In genomic region chr20:63314015-63314471, GRCh38 we compare ENCODE assay signal across 18 cellular contexts. TPM values are rescaled to one million over a fixed set of nuclear protein-coding genes. Genes with fewer than 3 reads are reported as not detected.
A peak's percentile ranks its signal among the peaks of the same experiment; 100 is the strongest.
DNase-seq lines count a peak whose midpoint lies in the region; ATAC-seq and TF ChIP-seq lines count a peak whose summit lies in the region.
"Had no signal": no experiment of that assay in that cellular context is flagged by ENCODE, and none has a peak within 500 bp of the region (broad histone marks: within the 10 kb centered on the region; RNA-seq: fewer than 3 reads in every experiment).

No MANE protein-coding gene starts in this region.

- H4K8ac ChIP-seq in IMR-90 (ENCODE audit: low read depth in 2 of 2, low read length in 2 of 2) = no peak overlapping the region

- DNase-seq in IMR-90 = no peak
- DNase-seq in NCI-H2196 treated with DMSO at 0.1 percent for 48 hours (lab: John Stamatoyannopoulos, UW; ENCODE audit: unreplicated experiment) = peak; percentile 3
- peak; percentile 61 for DNase-seq in left ventricle myocardium superior
- peak; percentile 75 for DNase-seq in posterior vena cava (ENCODE audit: low spot score)
- DNase-seq in activated naive CD4-positive, alpha-beta T cell treated with anti-CD3 and anti-CD28 coated beads, Interleukin-2, amount 50 U/mL, for 16 hours = no peak
- DNase-seq in hepatic stellate cell (ENCODE audit: low spot score) = no peak
- no peak for DNase-seq in mucosa of gallbladder (ENCODE audit: low spot score)
- DNase-seq: DMS79 treated with DMSO at 0.1 percent for 48 hours, KBM-7, NCI-H1694 treated with DMSO at 0.1 percent for 48 hours, NCI-H2227 treated with DMSO at 0.1 percent for 48 hours, NCI-H510A treated with DMSO at 0.1 percent for 48 hours, NCI-H774 had no signal

- H2AK5ac ChIP-seq in IMR-90 (ENCODE audit: low read depth, low read length) = no peak overlapping the region

- TF ChIP-seq RAD21 in IMR-90 (IDR thresholded peaks at IDR 0.05; ENCODE audit: low read length) = no peak

- no peak for TF ChIP-seq POLR2A in IMR-90 (IDR thresholded peaks at IDR 0.05; ENCODE audit: low read depth, low read length)

- H3K9me1 ChIP-seq in IMR-90 (ENCODE audit: insufficient read depth, low read length) = no peaks in the 10 kb centered on the region

- peaks cover 9% of the 10 kb centered on the region; the same call in 1 of the 2 replicates for H3K4me1 ChIP-seq in IMR-90 (ENCODE audit: control insufficient read depth, insufficient read depth, low read length)

- in situ Hi-C loops in IMR-90 (cut with MboI; ENCODE audit: low sequenced_read_pairs) = no loop called here

- H3K4ac ChIP-seq in IMR-90 (ENCODE audit: low read depth, low read length) = no peak overlapping the region

- no peak overlapping the region for H2AFZ ChIP-seq in IMR-90 (replicated peaks; ENCODE audit: low read length, poor library complexity)

- H4K91ac ChIP-seq in IMR-90 (ENCODE audit: insufficient read depth, low read depth, low read length) = no peak overlapping the region

- H2AK9ac ChIP-seq in IMR-90 (replicated peaks; ENCODE audit: low read depth, low read length, poor library complexity) = peak overlapping the region; percentile 72

- 40% methylated on average over 3 of the region's 9 CpGs; no CpG with 5 or more reads in 1 of the 2 experiments for WGBS in IMR-90 (ENCODE audit: extremely low coverage in 2 of 2, insufficient read length in 1 of 2), 2 experiments

- H3K56ac ChIP-seq in IMR-90 (ENCODE audit: extremely low read depth, insufficient read depth, low read length) = no peak overlapping the region

- no peak overlapping the region for H3K4me2 ChIP-seq in IMR-90 (ENCODE audit: low read depth, low read length)

- H4K20me1 ChIP-seq in IMR-90 (ENCODE audit: insufficient read depth, low read length) = peaks cover 5% of the 10 kb centered on the region; the same call in 1 of the 2 replicates

- no peaks in the 10 kb centered on the region for H3K9me3 ChIP-seq in IMR-90 (ENCODE audit: control insufficient read depth, insufficient read depth, low read length)

- no peak overlapping the region for H3K18ac ChIP-seq in IMR-90 (ENCODE audit: low read depth, low read length)

- H2BK20ac ChIP-seq in IMR-90 (ENCODE audit: low read depth, low read length) = no peak overlapping the region

- intact Hi-C loops in IMR-90 (cut with micrococcal nuclease) = no loop called here
- intact Hi-C loops in left ventricle myocardium superior (cut with micrococcal nuclease) = no loop called here
- intact Hi-C loops in posterior vena cava (cut with DNase I) = loop anchor here in 1 of 2 donors (1.0 kb wide), 1 partner anchor 188 kb away; no protein-coding TSS in a partner anchor

- H3K27me3 ChIP-seq in IMR-90 (ENCODE audit: control insufficient read depth, insufficient read depth, low read length) = peaks cover 9% of the 10 kb centered on the region; the same call in 1 of the 2 replicates

- no peaks in the 10 kb centered on the region for H3K79me1 ChIP-seq in IMR-90 (ENCODE audit: low read depth in 1 of 2, low read length in 2 of 2)

- H3K4me3 ChIP-seq in IMR-90 (ENCODE audit: insufficient read depth, low read depth, low read length) = no peak overlapping the region

- no peak for TF ChIP-seq CTCF in IMR-90 (conservative IDR thresholded peaks at IDR 0.05; ENCODE audit: low read depth, low read length)

- H3K14ac ChIP-seq in IMR-90 (replicated peaks; ENCODE audit: low read depth, low read length) = no peak overlapping the region

- H3K27ac ChIP-seq in IMR-90 (ENCODE audit: insufficient read depth, low read length) = no peak overlapping the region

- H3K23ac ChIP-seq in IMR-90 (ENCODE audit: low read depth, low read length) = no peak overlapping the region

- H3K36me3 ChIP-seq in IMR-90 (ENCODE audit: control insufficient read depth, insufficient read depth, low read length) = no peaks in the 10 kb centered on the region

- POLR2A ChIA-PET in IMR-90 (lab: Charles Lee; ENCODE audit: unreplicated experiment) = no interaction called here

- CTCF ChIA-PET in IMR-90 (lab: Yijun Ruan, JAX) = no interaction called here

- dilution Hi-C loops in IMR-90 (cut with HindIII; ENCODE audit: low sequenced_read_pairs, unreplicated experiment) = no loop called here

- no TSS peak for BruUV-seq in IMR-90 (replicated peaks; lab: Mats Ljungman, UMichigan)

- H3K9ac ChIP-seq in IMR-90 (ENCODE audit: low read depth, low read length) = no peak overlapping the region

- no peak overlapping the region for H2BK15ac ChIP-seq in IMR-90 (ENCODE audit: low read depth, low read length)

- no peak overlapping the region for H2BK120ac ChIP-seq in IMR-90 (ENCODE audit: low read depth, low read length)

- H4K5ac ChIP-seq in IMR-90 (ENCODE audit: low read depth, low read length) = no peak overlapping the region

- ATAC-seq in IMR-90 (ENCODE audit: low read depth) = no peak
- ATAC-seq in left ventricle myocardium superior = peak; percentile 36

- no peak overlapping the region for H2BK5ac ChIP-seq in IMR-90 (ENCODE audit: low read depth, low read length, poor library complexity, severe bottlenecking)

TF ChIP-seq in IMR-90, 13 proteins besides CTCF, POLR2A, EP300 and RAD21:
- TF ChIP-seq, protein P1, sequence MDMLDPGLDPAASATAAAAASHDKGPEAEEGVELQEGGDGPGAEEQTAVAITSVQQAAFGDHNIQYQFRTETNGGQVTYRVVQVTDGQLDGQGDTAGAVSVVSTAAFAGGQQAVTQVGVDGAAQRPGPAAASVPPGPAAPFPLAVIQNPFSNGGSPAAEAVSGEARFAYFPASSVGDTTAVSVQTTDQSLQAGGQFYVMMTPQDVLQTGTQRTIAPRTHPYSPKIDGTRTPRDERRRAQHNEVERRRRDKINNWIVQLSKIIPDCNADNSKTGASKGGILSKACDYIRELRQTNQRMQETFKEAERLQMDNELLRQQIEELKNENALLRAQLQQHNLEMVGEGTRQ (IDR thresholded peaks at IDR 0.05; ENCODE audit: low read depth, low read length) = no peak
- TF ChIP-seq CHD1 (IDR thresholded peaks at IDR 0.05; ENCODE audit: low read depth, low read length) (no peak), ELK1 (IDR thresholded peaks at IDR 0.05; ENCODE audit: borderline replicate concordance, low read depth, low read length) (no peak), FOS (IDR thresholded peaks at IDR 0.05; ENCODE audit: low read depth, low read length) (no peak), MXI1 (IDR thresholded peaks at IDR 0.05; ENCODE audit: borderline replicate concordance, low read depth, low read length) (no peak), MAFK (IDR thresholded peaks at IDR 0.05; ENCODE audit: low read depth, low read length) (no peak), CEBPB (IDR thresholded peaks at IDR 0.05; ENCODE audit: low read depth, low read length) (no peak), MAZ (IDR thresholded peaks at IDR 0.05; ENCODE audit: borderline replicate concordance, low read depth, low read length) (no peak), BHLHE40 (IDR thresholded peaks at IDR 0.05; ENCODE audit: low read depth, low read length) (no peak), NFE2L2 (IDR thresholded peaks at IDR 0.05; ENCODE audit: low read depth, low read length) (no peak)

RNA-seq across cellular contexts. Expression of gene COL20A1, which starts 21.1 kb away (rescaled TPM):
- total RNA-seq in IMR-90 (2012; rRNA removed) (not detected in 2 replicates), left ventricle myocardium superior (not detected), posterior vena cava (under 1 TPM in 1 of 2 donors, not detected in 1; 0.14 TPM), mucosa of gallbladder (0.14 TPM)
- not detected in 2 replicates for polyA plus RNA-seq in IMR-90 (2012; rRNA removed)
- not detected in 2 replicates for polyA plus RNA-seq in IMR-90 (2012; cell fraction: cytosol; rRNA removed)
- polyA plus RNA-seq in IMR-90 (2012; cell fraction: nucleus; rRNA removed; ENCODE audit: low replicate concordance) = 0.07 and 0.10 TPM in 2 replicates
- total RNA-seq: HT1080, RPMI7951 had no signal
- polyA plus RNA-seq: AG04450, CD14-positive monocyte had no signal

RNA-seq across cellular contexts. Expression of gene ARFGAP1, which starts 41.4 kb away (rescaled TPM):
- total RNA-seq in IMR-90 (2012; rRNA removed) (54.7 and 59.1 TPM in 2 replicates), left ventricle myocardium superior (30.9 TPM), posterior vena cava (10 to 100 TPM; 58.6 to 62.6 TPM), mucosa of gallbladder (106 TPM)
- polyA plus RNA-seq in IMR-90 (2012; rRNA removed) = 194 and 203 TPM in 2 replicates
- 96.9 and 108 TPM in 2 replicates for polyA plus RNA-seq in IMR-90 (2012; cell fraction: cytosol; rRNA removed)
- 1,020 and 2,202 TPM in 2 replicates for polyA plus RNA-seq in IMR-90 (2012; cell fraction: nucleus; rRNA removed; ENCODE audit: low replicate concordance)

RNA-seq across cellular contexts. Expression of gene CHRNA4, which starts 47.1 kb away (rescaled TPM):
- total RNA-seq in IMR-90 (2012; rRNA removed) = not detected in 2 replicates
- polyA plus RNA-seq in IMR-90 (2012; rRNA removed) = not detected in 2 replicates
- not detected in 2 replicates for polyA plus RNA-seq in IMR-90 (2012; cell fraction: cytosol; rRNA removed)
- not detected in 2 replicates for polyA plus RNA-seq in IMR-90 (2012; cell fraction: nucleus; rRNA removed; ENCODE audit: low replicate concordance)
- total RNA-seq in left ventricle myocardium superior = 1.8 TPM
- total RNA-seq in posterior vena cava = not detected
- not detected for total RNA-seq in mucosa of gallbladder
- total RNA-seq: H4, HT1080, RPMI7951 had no signal
- polyA plus RNA-seq: AG04450, CD14-positive monocyte had no signal

RNA-seq across cellular contexts. Expression of gene NKAIN4, which starts 59.8 kb away (rescaled TPM):
- total RNA-seq in IMR-90 (2012; rRNA removed) = not detected in 2 replicates
- not detected in 2 replicates for polyA plus RNA-seq in IMR-90 (2012; rRNA removed)
- polyA plus RNA-seq in IMR-90 (2012; cell fraction: cytosol; rRNA removed) = not detected in 2 replicates
- polyA plus RNA-seq in IMR-90 (2012; cell fraction: nucleus; rRNA removed; ENCODE audit: low replicate concordance) = not detected in 2 replicates
- not detected for total RNA-seq in left ventricle myocardium superior
- total RNA-seq in posterior vena cava = not detected
- not detected for total RNA-seq in mucosa of gallbladder
- total RNA-seq: H4, HT1080, RPMI7951 had no signal
- polyA plus RNA-seq: AG04450, CD14-positive monocyte had no signal

Comparison
In these comparisons a context has a peak if more than half of its experiments do, and no peak if none do; other contexts are left out.
1. DNase-seq: peak in NCI-H2196 treated with DMSO at 0.1 percent for 48 hours (single experiment), left ventricle myocardium superior (single experiment) and posterior vena cava (single experiment); none in IMR-90 (single experiment), activated naive CD4-positive, alpha-beta T cell treated with anti-CD3 and anti-CD28 coated beads, Interleukin-2, amount 50 U/mL, for 16 hours (single experiment), hepatic stellate cell (single experiment) and mucosa of gallbladder (single experiment).